ENCODE assay signal across 13 cellular contexts in the genomic region with DNA sequence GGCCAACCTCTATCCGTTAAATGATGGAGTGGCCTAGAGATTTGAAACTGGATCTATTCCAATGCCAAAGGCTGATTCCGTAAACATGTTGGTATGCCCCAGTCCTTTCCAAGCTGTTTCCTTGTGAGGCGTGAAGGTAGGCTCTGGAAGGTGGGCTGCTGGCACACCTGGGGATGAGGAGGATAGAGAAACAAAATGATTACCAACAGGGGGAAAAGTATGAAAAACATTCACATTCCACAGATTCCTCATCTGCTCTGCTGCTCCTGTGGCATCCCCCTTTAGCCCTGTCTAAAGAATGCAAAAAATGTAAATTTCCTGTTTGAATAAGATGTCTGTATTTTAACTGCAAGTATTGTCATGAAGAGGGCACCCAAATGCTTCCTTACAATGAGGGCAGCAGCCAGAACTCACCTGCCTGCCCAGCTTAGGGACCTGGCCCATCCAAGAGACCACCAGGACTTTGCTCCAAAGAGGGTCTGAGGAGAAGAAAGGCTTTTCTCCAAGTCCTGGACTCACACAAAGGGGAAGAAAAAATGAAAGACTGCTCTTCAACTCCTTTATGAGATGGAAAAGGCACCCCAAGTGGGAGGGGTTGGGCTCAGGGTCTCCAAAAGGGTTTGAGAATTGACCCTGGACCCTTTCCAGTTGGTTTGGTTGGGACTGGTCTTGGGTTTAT.
A peak's percentile ranks its signal among the peaks of the same experiment; 100 is the strongest.
DNase-seq lines count a peak whose midpoint lies in the region; ATAC-seq and TF ChIP-seq lines count a peak whose summit lies in the region.
"Had no signal": no experiment of that assay in that cellular context is flagged by ENCODE, and none has a peak within 500 bp of the region (broad histone marks: within the 10 kb centered on the region; RNA-seq: fewer than 3 reads in every experiment).

No MANE protein-coding gene starts in this region.

- H3K4me1 ChIP-seq in GM23338 (ENCODE audit: insufficient read depth) (peaks cover 45% of the 10 kb centered on the region), ascending aorta (peaks cover 0 to 12% of the 10 kb centered on the region in 2 donors), iPS-20b (ENCODE audit: insufficient read depth, low read length) (peaks cover 52% of the 10 kb centered on the region), smooth muscle cell (ENCODE audit: low read depth) (peaks cover 28% of the 10 kb centered on the region), gastroesophageal sphincter (peaks cover 4 to 41% (median 20%) of the 10 kb centered on the region in 3 donors)

- H3K9me3 ChIP-seq in ascending aorta: no peaks in the 10 kb centered on the region
- H3K9me3 ChIP-seq in iPS-20b (ENCODE audit: insufficient read depth, low read depth, low read length): no peaks in the 10 kb centered on the region
- no peaks in the 10 kb centered on the region for H3K9me3 ChIP-seq in smooth muscle cell (replicated peaks; ENCODE audit: low read depth)
- H3K9me3 ChIP-seq in gastroesophageal sphincter: no peaks in the 10 kb centered on the region

- TF ChIP-seq POLR2A in gastroesophageal sphincter (IDR thresholded peaks at IDR 0.05): no peak

- 87% methylated on average over 3 of the region's 3 CpGs for WGBS in smooth muscle cell (ENCODE audit: low lambda C conversion rate)
- WGBS in gastroesophageal sphincter (ENCODE audit: low coverage in 1 of 2), 2 donors: 90 to 100% methylated on average over 2 of the region's 3 CpGs

- H4K20me1 ChIP-seq in GM23338 (replicated peaks; ENCODE audit: insufficient read depth): no peaks in the 10 kb centered on the region
- no peaks in the 10 kb centered on the region for H4K20me1 ChIP-seq in smooth muscle cell (ENCODE audit: low read depth)

- ATAC-seq in GM23338: peak; percentile 84
- no peak for ATAC-seq in gastroesophageal sphincter

- no peaks in the 10 kb centered on the region for H3K27me3 ChIP-seq in GM23338 (ENCODE audit: insufficient read depth)
- no peaks in the 10 kb centered on the region for H3K27me3 ChIP-seq in ascending aorta
- H3K27me3 ChIP-seq in iPS-20b (ENCODE audit: insufficient read depth, low read length): peaks cover 6% of the 10 kb centered on the region; the same call in 1 of the 2 replicates
- no peaks in the 10 kb centered on the region for H3K27me3 ChIP-seq in smooth muscle cell (ENCODE audit: low read depth)
- H3K27me3 ChIP-seq in gastroesophageal sphincter: no peaks in the 10 kb centered on the region

- H3K27me3 Mint-ChIP-seq in GM23338 (ENCODE audit: insufficient read depth, low read depth, poor library complexity): peaks cover 21% of the 10 kb centered on the region

- H3K9me3 Mint-ChIP-seq in GM23338: no peaks in the 10 kb centered on the region
- H3K9me3 Mint-ChIP-seq: nephron progenitor cell had no signal

- H3K9ac ChIP-seq in iPS-20b (ENCODE audit: low read depth, low read length) (no peak overlapping the region), smooth muscle cell (ENCODE audit: low read depth) (peak overlapping the region; percentile 61)

- CTCF ChIA-PET in GM10248 (lab: Yijun Ruan, JAX): interaction anchor here (1.0 to 1.5 kb wide), 3 partner anchors 9 to 155 kb away, joined by 3 to 6 read pairs (median 3); no protein-coding TSS in a partner anchor

- peak overlapping the region; percentile 81 for H3K27ac ChIP-seq in GM23338 (ENCODE audit: low read depth)
- peak overlapping the region; percentile 36 to 49 for H3K27ac ChIP-seq in ascending aorta
- no peak overlapping the region for H3K27ac ChIP-seq in iPS-20b (ENCODE audit: low read length)
- H3K27ac ChIP-seq in smooth muscle cell (ENCODE audit: low read depth): peak overlapping the region; percentile 73
- H3K27ac ChIP-seq in gastroesophageal sphincter: peak overlapping the region in 2 of 4 donors; percentile 27 to 46

- peak; percentile 95 for DNase-seq in GM23338 (ENCODE audit: low spot score)
- no peak for DNase-seq in ascending aorta (ENCODE audit: low spot score in 2 of 2)
- DNase-seq in smooth muscle cell (lab: John Stamatoyannopoulos, UW; ENCODE audit: unreplicated experiment): no peak
- DNase-seq in GM10248 (ENCODE audit: extremely low spot score): no peak
- DNase-seq in CD1c-positive myeloid dendritic cell (ENCODE audit: extremely low spot score): no peak
- DNase-seq in AML-193 (lab: John Stamatoyannopoulos, UW): no peak
- DNase-seq: activated CD4-positive, alpha-beta T cell treated with anti-CD3 and anti-CD28 coated beads, Interleukin-2, amount 50 U/mL, for 48 hours; amniotic stem cell; NCI-H2171; nephron progenitor cell; Right ventricle myocardium superior had no signal

- H3K79me2 ChIP-seq in GM23338 (replicated peaks; ENCODE audit: insufficient read depth) (no peaks in the 10 kb centered on the region), smooth muscle cell (ENCODE audit: low read depth) (no peaks in the 10 kb centered on the region)

- H3K4me3 ChIP-seq in GM23338 (no peak overlapping the region), ascending aorta (no peak overlapping the region), iPS-20b (ENCODE audit: low read length) (peak overlapping the region; percentile 38; the same call in 1 of the 2 replicates), smooth muscle cell (no peak overlapping the region), gastroesophageal sphincter (no peak overlapping the region)

- H3K27ac Mint-ChIP-seq in GM23338: peak overlapping the region; percentile 78
- H3K27ac Mint-ChIP-seq: nephron progenitor cell had no signal

- H3K4me2 ChIP-seq in GM23338 (peak overlapping the region; percentile 10; the same call in 1 of the 2 replicates), smooth muscle cell (peak overlapping the region; percentile 57)

- peaks cover 75% of the 10 kb centered on the region for H3K4me1 Mint-ChIP-seq in GM23338

- intact Hi-C loops in ascending aorta (cut with DNase I): no loop called here

- H3K4me3 Mint-ChIP-seq in GM23338: peak overlapping the region; percentile 41; the same call in 2 of the 3 replicates
- H3K4me3 Mint-ChIP-seq: nephron progenitor cell had no signal

- no peaks in the 10 kb centered on the region for H3K9me2 ChIP-seq in GM23338 (ENCODE audit: insufficient read depth)

- POLR2A ChIA-PET in GM10248 (lab: Yijun Ruan, JAX): no interaction called here

- peaks cover 5% of the 10 kb centered on the region; the same call in 1 of the 3 replicates for H3K36me3 Mint-ChIP-seq in GM23338 (ENCODE audit: low read depth)

- no peak overlapping the region for H2AFZ ChIP-seq in GM23338
- H2AFZ ChIP-seq in smooth muscle cell (ENCODE audit: low read depth): no peak overlapping the region

- no peak for TF ChIP-seq EP300 in gastroesophageal sphincter (IDR thresholded peaks at IDR 0.05)

- no peak for TF ChIP-seq CTCF in GM23338 (conservative IDR thresholded peaks at IDR 0.05; ENCODE audit: low read depth in 2 of 2)
- no peak for TF ChIP-seq CTCF in ascending aorta (IDR thresholded peaks at IDR 0.05)
- TF ChIP-seq CTCF in smooth muscle cell (IDR thresholded peaks at IDR 0.05; ENCODE audit: borderline replicate concordance, insufficient read depth, poor library complexity, severe bottlenecking): no peak
- no peak for TF ChIP-seq CTCF in GM10248 (IDR thresholded peaks at IDR 0.05; ENCODE audit: control extremely low read depth, extremely low read depth, low read depth, missing control alignments)
- TF ChIP-seq CTCF in gastroesophageal sphincter (IDR thresholded peaks at IDR 0.05): no peak

- H3K36me3 ChIP-seq in GM23338 (ENCODE audit: insufficient read depth): no peaks in the 10 kb centered on the region
- no peaks in the 10 kb centered on the region for H3K36me3 ChIP-seq in ascending aorta
- H3K36me3 ChIP-seq in iPS-20b (ENCODE audit: insufficient read depth, low read depth, low read length): no peaks in the 10 kb centered on the region
- H3K36me3 ChIP-seq in smooth muscle cell (ENCODE audit: low read depth): no peaks in the 10 kb centered on the region
- no peaks in the 10 kb centered on the region for H3K36me3 ChIP-seq in gastroesophageal sphincter

- H3F3A ChIP-seq in GM23338 (replicated peaks; ENCODE audit: low read depth) (0 out of 2 replicates have a peak, but pooled peaks cover 6% of the 10 kb centered on the region), smooth muscle cell (ENCODE audit: low read depth) (peaks cover 18% of the 10 kb centered on the region)

TF ChIP-seq in GM23338, 12 proteins besides CTCF, POLR2A, EP300 and RAD21 (continues in another document):
- TF ChIP-seq POLR2AphosphoS5 (IDR thresholded peaks at IDR 0.05; ENCODE audit: low read depth) (peak; percentile 84), CREB1 (CRISPR knock-in tag; IDR thresholded peaks at IDR 0.05; ENCODE audit: low read depth) (no peak), NANOG (IDR thresholded peaks at IDR 0.05; ENCODE audit: borderline replicate concordance) (peak; percentile 94), EZH2phosphoT487 (IDR thresholded peaks at IDR 0.05; ENCODE audit: unreplicated experiment) (no peak), ZNF114 (CRISPR knock-in tag; IDR thresholded peaks at IDR 0.05) (peak; percentile 96), JUNB (IDR thresholded peaks at IDR 0.05; ENCODE audit: unreplicated experiment) (no peak)
